Comparison of ENCODE assay signal across 10 cellular contexts in the genomic region with DNA sequence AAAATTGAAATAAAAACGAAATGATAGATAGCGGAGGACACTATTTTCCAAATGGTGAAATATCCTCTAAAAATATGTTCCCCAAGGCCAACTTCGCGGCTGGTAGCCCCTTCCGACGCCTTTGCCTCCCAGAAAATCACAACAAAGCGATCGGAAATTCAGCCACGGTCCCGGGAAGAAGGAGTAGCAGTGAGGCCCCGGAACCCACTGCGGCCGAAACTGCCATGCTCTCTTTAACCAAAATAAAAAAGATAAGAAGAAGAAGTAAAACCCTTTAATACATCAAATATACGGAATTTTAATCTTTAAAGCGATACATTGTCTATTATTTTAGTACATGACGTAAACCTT. TPM values are rescaled to one million over a fixed set of nuclear protein-coding genes. Genes with fewer than 3 reads are reported as not detected.
DNase-seq lines count a peak whose midpoint lies in the region; ATAC-seq and TF ChIP-seq lines count a peak whose summit lies in the region.
"Had no signal": no experiment of that assay in that cellular context is flagged by ENCODE, and none has a peak within 500 bp of the region (broad histone marks: within the 10 kb centered on the region; RNA-seq: fewer than 3 reads in every experiment).

No MANE protein-coding gene starts in this region.

- H3K9me3 ChIP-seq in HEK293 (ENCODE audit: control insufficient read depth, insufficient read depth, low read depth, low read length) (no peaks in the 10 kb centered on the region), duodenal mucosa (ENCODE audit: control insufficient read depth in 1 of 2, low read length in 2 of 2) (no peaks in the 10 kb centered on the region), liver (ENCODE audit: control insufficient read depth in 4 of 4, low read length in 3 of 4) (no peaks in the 10 kb centered on the region), stomach smooth muscle (ENCODE audit: control insufficient read depth in 2 of 2, low read length in 2 of 2) (no peaks in the 10 kb centered on the region)

- POLR2A ChIA-PET in HEK293 (lab: Yijun Ruan, JAX), result no interaction called here

- no peaks in the 10 kb centered on the region; the same call in 1 of the 2 replicates for H3K4me1 ChIP-seq in HEK293 (ENCODE audit: control insufficient read depth, insufficient read depth, low read length)
- peaks cover 8 to 14% of the 10 kb centered on the region in 2 donors for H3K4me1 ChIP-seq in duodenal mucosa (ENCODE audit: control insufficient read depth in 1 of 2, insufficient read depth in 2 of 2, low read length in 2 of 2)
- H3K4me1 ChIP-seq in liver (ENCODE audit: control insufficient read depth in 4 of 4, insufficient read depth in 4 of 4, low read length in 3 of 4), result peaks cover 2 to 24% (median 15%) of the 10 kb centered on the region in 4 donors
- H3K4me1 ChIP-seq in stomach smooth muscle (ENCODE audit: control insufficient read depth, insufficient read depth, low read length), result peaks cover 34% of the 10 kb centered on the region

- TF ChIP-seq CTCF in HEK293 (tag by site-specific recombination; IDR thresholded peaks at IDR 0.05) (no peak), liver (IDR thresholded peaks at IDR 0.05; ENCODE audit: low read depth, low read length, missing input control) (no peak)

- H3K27me3 ChIP-seq in duodenal mucosa (ENCODE audit: control insufficient read depth in 1 of 2, insufficient read depth in 2 of 2, low read length in 2 of 2), result no peaks in the 10 kb centered on the region
- no peaks in the 10 kb centered on the region for H3K27me3 ChIP-seq in liver (ENCODE audit: control insufficient read depth in 4 of 4, insufficient read depth in 4 of 4, low read length in 3 of 4)
- no peaks in the 10 kb centered on the region for H3K27me3 ChIP-seq in stomach smooth muscle (ENCODE audit: control insufficient read depth in 1 of 2, insufficient read depth in 2 of 2, low read length in 2 of 2)

- TF ChIP-seq RAD21 in liver (IDR thresholded peaks at IDR 0.05), result no peak

- ATAC-seq in HG03565 (IDR thresholded peaks at IDR 0.05; ENCODE audit: unreplicated experiment) (no peak), HG03139 (IDR thresholded peaks at IDR 0.05; ENCODE audit: unreplicated experiment) (no peak), GM19328 (IDR thresholded peaks at IDR 0.05; ENCODE audit: unreplicated experiment) (no peak)
- ATAC-seq: naive thymus-derived CD8-positive, alpha-beta T cell had no signal

- DNase-seq in CD1c-positive myeloid dendritic cell (ENCODE audit: extremely low spot score), result no peak
- DNase-seq: naive thymus-derived CD8-positive, alpha-beta T cell; NCI-H1930 had no signal

- WGBS in liver, result 80% methylated on average over 16 of the region's 16 CpGs

- no peak overlapping the region for H3K4me3 ChIP-seq in HEK293 (ENCODE audit: low read depth, low read length)
- peak overlapping the region; percentile 75 to 92 for H3K4me3 ChIP-seq in duodenal mucosa (ENCODE audit: low read depth in 1 of 2, low read length in 2 of 2)
- peak overlapping the region in 2 of 3 donors; percentile 30 to 71 for H3K4me3 ChIP-seq in liver (ENCODE audit: low read depth in 1 of 3, low read length in 3 of 3)
- H3K4me3 ChIP-seq in stomach smooth muscle (ENCODE audit: low read length in 2 of 2), result peak overlapping the region; percentile 47 to 52

- H3K9ac ChIP-seq in duodenal mucosa (ENCODE audit: low read depth in 1 of 2, low read length in 2 of 2) (peak overlapping the region; percentile 66 to 78), liver (ENCODE audit: low read depth in 1 of 2, low read length in 2 of 2) (no peak overlapping the region), stomach smooth muscle (ENCODE audit: low read length in 2 of 2) (peak overlapping the region in 1 of 2 donors; percentile 21)

- H3K36me3 ChIP-seq in HEK293 (ENCODE audit: control insufficient read depth in 2 of 2, insufficient read depth in 1 of 2, low read length in 2 of 2) (peaks cover 0 to 46% of the 10 kb centered on the region in 2 experiments; a peak in 2 of 3 replicates), duodenal mucosa (ENCODE audit: control insufficient read depth in 1 of 2, insufficient read depth in 2 of 2, low read length in 2 of 2) (peaks cover 0 to 8% of the 10 kb centered on the region in 2 donors), liver (ENCODE audit: control insufficient read depth in 4 of 4, insufficient read depth in 3 of 4, low read depth in 1 of 4, low read length in 3 of 4) (no peaks in the 10 kb centered on the region), stomach smooth muscle (ENCODE audit: control insufficient read depth in 2 of 2, insufficient read depth in 2 of 2, low read length in 2 of 2) (no peaks in the 10 kb centered on the region)

- H3K27ac ChIP-seq in HEK293 (ENCODE audit: extremely low read depth, low read depth, low read length) (peak overlapping the region; percentile 38; the same call in 1 of the 2 replicates), duodenal mucosa (ENCODE audit: low read depth, low read length) (peak overlapping the region; percentile 62), liver (ENCODE audit: low read depth in 1 of 2, low read length in 2 of 2) (no peak overlapping the region), stomach smooth muscle (ENCODE audit: low read length) (peak overlapping the region; percentile 46)

- CTCF ChIA-PET in HEK293 (lab: Yijun Ruan, JAX), result interaction anchor here (0.7 to 1.0 kb wide), 4 partner anchors 21 to 512 kb away, joined by 3 read pairs; no protein-coding TSS in a partner anchor

TF ChIP-seq in HEK293, 187 proteins besides CTCF, POLR2A, EP300 and RAD21:
- TF ChIP-seq, protein P1, sequence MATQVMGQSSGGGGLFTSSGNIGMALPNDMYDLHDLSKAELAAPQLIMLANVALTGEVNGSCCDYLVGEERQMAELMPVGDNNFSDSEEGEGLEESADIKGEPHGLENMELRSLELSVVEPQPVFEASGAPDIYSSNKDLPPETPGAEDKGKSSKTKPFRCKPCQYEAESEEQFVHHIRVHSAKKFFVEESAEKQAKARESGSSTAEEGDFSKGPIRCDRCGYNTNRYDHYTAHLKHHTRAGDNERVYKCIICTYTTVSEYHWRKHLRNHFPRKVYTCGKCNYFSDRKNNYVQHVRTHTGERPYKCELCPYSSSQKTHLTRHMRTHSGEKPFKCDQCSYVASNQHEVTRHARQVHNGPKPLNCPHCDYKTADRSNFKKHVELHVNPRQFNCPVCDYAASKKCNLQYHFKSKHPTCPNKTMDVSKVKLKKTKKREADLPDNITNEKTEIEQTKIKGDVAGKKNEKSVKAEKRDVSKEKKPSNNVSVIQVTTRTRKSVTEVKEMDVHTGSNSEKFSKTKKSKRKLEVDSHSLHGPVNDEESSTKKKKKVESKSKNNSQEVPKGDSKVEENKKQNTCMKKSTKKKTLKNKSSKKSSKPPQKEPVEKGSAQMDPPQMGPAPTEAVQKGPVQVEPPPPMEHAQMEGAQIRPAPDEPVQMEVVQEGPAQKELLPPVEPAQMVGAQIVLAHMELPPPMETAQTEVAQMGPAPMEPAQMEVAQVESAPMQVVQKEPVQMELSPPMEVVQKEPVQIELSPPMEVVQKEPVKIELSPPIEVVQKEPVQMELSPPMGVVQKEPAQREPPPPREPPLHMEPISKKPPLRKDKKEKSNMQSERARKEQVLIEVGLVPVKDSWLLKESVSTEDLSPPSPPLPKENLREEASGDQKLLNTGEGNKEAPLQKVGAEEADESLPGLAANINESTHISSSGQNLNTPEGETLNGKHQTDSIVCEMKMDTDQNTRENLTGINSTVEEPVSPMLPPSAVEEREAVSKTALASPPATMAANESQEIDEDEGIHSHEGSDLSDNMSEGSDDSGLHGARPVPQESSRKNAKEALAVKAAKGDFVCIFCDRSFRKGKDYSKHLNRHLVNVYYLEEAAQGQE (tag by site-specific recombination; IDR thresholded peaks at IDR 0.05), result no peak
- peak; percentile 25; the same call in 1 of the 2 replicates for TF ChIP-seq IKZF3 (tag by site-specific recombination; IDR thresholded peaks at IDR 0.05)

TF ChIP-seq in liver, 16 proteins besides CTCF, POLR2A, EP300 and RAD21 (continues in another document):
- TF ChIP-seq, protein P2, sequence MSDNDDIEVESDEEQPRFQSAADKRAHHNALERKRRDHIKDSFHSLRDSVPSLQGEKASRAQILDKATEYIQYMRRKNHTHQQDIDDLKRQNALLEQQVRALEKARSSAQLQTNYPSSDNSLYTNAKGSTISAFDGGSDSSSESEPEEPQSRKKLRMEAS (IDR thresholded peaks at IDR 0.05), result no peak
- no peak for TF ChIP-seq RXRA (IDR thresholded peaks at IDR 0.05)
- no peak for TF ChIP-seq JUND (IDR thresholded peaks at IDR 0.05)
- TF ChIP-seq EGR1 (IDR thresholded peaks at IDR 0.05; ENCODE audit: low read depth in 2 of 2), result no peak
- TF ChIP-seq, protein P3, sequence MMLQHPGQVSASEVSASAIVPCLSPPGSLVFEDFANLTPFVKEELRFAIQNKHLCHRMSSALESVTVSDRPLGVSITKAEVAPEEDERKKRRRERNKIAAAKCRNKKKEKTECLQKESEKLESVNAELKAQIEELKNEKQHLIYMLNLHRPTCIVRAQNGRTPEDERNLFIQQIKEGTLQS (IDR thresholded peaks at IDR 0.05), result no peak
- TF ChIP-seq, protein P4, sequence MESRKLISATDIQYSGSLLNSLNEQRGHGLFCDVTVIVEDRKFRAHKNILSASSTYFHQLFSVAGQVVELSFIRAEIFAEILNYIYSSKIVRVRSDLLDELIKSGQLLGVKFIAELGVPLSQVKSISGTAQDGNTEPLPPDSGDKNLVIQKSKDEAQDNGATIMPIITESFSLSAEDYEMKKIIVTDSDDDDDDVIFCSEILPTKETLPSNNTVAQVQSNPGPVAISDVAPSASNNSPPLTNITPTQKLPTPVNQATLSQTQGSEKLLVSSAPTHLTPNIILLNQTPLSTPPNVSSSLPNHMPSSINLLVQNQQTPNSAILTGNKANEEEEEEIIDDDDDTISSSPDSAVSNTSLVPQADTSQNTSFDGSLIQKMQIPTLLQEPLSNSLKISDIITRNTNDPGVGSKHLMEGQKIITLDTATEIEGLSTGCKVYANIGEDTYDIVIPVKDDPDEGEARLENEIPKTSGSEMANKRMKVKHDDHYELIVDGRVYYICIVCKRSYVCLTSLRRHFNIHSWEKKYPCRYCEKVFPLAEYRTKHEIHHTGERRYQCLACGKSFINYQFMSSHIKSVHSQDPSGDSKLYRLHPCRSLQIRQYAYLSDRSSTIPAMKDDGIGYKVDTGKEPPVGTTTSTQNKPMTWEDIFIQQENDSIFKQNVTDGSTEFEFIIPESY (IDR thresholded peaks at IDR 0.05), result no peak
- TF ChIP-seq FOXA2 (IDR thresholded peaks at IDR 0.05), result no peak
- TF ChIP-seq YY1 (IDR thresholded peaks at IDR 0.05), result no peak
- TF ChIP-seq GABPA (IDR thresholded peaks at IDR 0.05 in 1 of 2, conservative IDR thresholded peaks at IDR 0.05 in 1 of 2), result no peak

RNA-seq across cellular contexts. Expression of a gene that starts 4.0 kb away (rescaled TPM):
- total RNA-seq in liver, result 1 to 10 TPM; 1.6 to 2.3 TPM
- polyA plus RNA-seq in liver, result 1 to 10 TPM; 1.8 to 5.2 TPM
- polyA plus RNA-seq: naive thymus-derived CD8-positive, alpha-beta T cell had no signal

RNA-seq across cellular contexts. Expression of a gene that starts 33.9 kb away (rescaled TPM):
- 10 to 100 TPM in 1 of 2 donors, 1 to 10 TPM in 1; 7.9 to 12.2 TPM for total RNA-seq in liver
- polyA plus RNA-seq in liver, result 10 to 100 TPM; 10.4 to 15.8 TPM
- total RNA-seq: naive thymus-derived CD8-positive, alpha-beta T cell had no signal
- polyA plus RNA-seq: naive thymus-derived CD8-positive, alpha-beta T cell had no signal

Comparison
In these comparisons a context has a peak if more than half of its experiments do, and no peak if none do; other contexts are left out.
1. H3K27ac ChIP-seq: peak in HEK293 (single experiment), duodenal mucosa (single experiment) and stomach smooth muscle (single experiment); none in liver (0 of 2).
2. H3K9ac ChIP-seq: peak in duodenal mucosa (2 of 2); none in liver (0 of 2).